Comparison of ENCODE assay signal across 18 cellular contexts in the genomic region with DNA sequence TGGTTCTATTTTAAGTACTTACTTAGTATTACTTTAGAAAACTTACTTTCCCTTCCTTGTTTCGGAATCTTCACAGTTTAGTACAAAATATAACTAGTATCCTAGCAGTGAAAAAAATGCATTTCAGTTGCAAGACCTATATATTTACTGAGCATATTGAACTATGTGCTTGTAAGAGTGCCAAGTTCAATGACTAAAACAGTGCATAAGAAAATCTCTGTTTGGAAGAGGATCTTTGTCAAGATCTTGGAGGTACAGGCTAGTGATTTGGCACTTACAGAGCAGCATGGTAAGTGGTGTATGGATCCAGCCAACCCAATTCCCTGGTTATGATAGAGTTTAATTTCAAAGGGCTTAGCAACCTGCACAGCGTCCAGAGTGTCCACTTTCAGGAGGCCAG.
"Had no signal": no experiment of that assay in that cellular context is flagged by ENCODE, and none has a peak within 500 bp of the region (broad histone marks: within the 10 kb centered on the region; RNA-seq: fewer than 3 reads in every experiment).

No MANE protein-coding gene starts in this region.

- H3K36me3 Mint-ChIP-seq: memory B cell had no signal

- H3K4me1 Mint-ChIP-seq: memory B cell had no signal

- H3K36me3 ChIP-seq: esophagus muscularis mucosa, gastroesophageal sphincter, heart left ventricle, left lung had no signal

- H3K27ac ChIP-seq: coronary artery, dorsolateral prefrontal cortex, esophagus muscularis mucosa, foreskin keratinocyte, gastroesophageal sphincter, heart left ventricle, left lung had no signal

- H3K4me3 ChIP-seq: coronary artery, dorsolateral prefrontal cortex, esophagus muscularis mucosa, gastroesophageal sphincter, heart left ventricle, left lung, lung had no signal

- DNase-seq: dermis blood vessel endothelial cell; dorsolateral prefrontal cortex; effector CD4-positive, alpha-beta T cell; effector memory CD4-positive, alpha-beta T cell; foreskin keratinocyte; heart left ventricle; hippocampal formation; left cardiac atrium; left lung; left ventricle myocardium superior; mammary epithelial cell; mesendoderm; midbrain had no signal

- ATAC-seq: foreskin keratinocyte, gastroesophageal sphincter, heart left ventricle, left cardiac atrium, left lung, left ventricle myocardium superior had no signal

- H3K27me3 Mint-ChIP-seq: memory B cell had no signal

- H3K9me3 ChIP-seq: esophagus muscularis mucosa, gastroesophageal sphincter, left lung had no signal

- H3K4me3 Mint-ChIP-seq: memory B cell had no signal

- H3K27me3 ChIP-seq: dorsolateral prefrontal cortex, esophagus muscularis mucosa, foreskin keratinocyte, gastroesophageal sphincter, heart left ventricle, left lung had no signal

- H3K27ac Mint-ChIP-seq: memory B cell had no signal

- H3K4me1 ChIP-seq: esophagus muscularis mucosa, foreskin keratinocyte, gastroesophageal sphincter, heart left ventricle, left lung had no signal
